In the genomic region with DNA sequence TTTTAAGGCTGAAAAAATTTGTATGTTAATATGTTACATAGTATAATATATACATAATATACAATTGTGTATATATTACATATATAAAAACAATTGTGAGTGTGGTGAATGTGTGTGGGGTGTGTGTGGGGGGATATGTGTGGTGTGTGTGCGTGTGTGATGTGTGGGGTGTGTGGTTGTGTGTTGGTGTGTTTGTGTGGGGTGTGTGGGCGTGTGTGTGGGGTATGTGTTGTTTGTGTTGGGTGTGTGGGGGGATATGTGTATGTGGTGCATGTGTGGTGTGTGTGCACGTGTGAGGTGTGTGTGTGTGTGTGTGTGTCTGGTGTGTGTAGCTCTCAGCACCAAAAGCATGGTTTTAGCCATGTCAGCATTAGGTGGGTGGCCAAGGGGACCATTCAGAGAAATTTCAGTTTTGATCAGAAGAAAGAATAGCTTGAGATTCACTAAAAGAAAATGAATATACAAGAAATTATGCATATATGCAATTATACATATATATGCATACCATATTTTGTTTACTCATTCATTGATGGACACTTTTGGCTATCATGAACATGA, we compare ENCODE assay signal across 21 cellular contexts.
"Had no signal": no experiment of that assay in that cellular context is flagged by ENCODE, and none has a peak within 500 bp of the region (broad histone marks: within the 10 kb centered on the region; RNA-seq: fewer than 3 reads in every experiment).

No MANE protein-coding gene starts in this region.

- H3K9me3 ChIP-seq: SK-N-SH had no signal

- FAIRE-seq: HTR-8/SVneo, RCC 7860 had no signal

- H3K4me2 ChIP-seq: KMS-11, SK-N-SH had no signal

- H3K9me2 ChIP-seq: SK-N-SH had no signal

- H3K9ac ChIP-seq: KMS-11, SK-N-SH had no signal

- DNase-seq: MV-4-11, NCI-H1048, NCI-H1105, NCI-H1417, NCI-H1436 treated with DMSO at 0.1 percent for 48 hours, NCI-H1694, NCI-H1930, NCI-H2081, NCI-H2107, NCI-H2227 treated with DMSO at 0.1 percent for 48 hours, NCI-H510A, NCI-H524 treated with DMSO at 0.1 percent for 48 hours, NCI-H69, NCI-H774, RPMI8226, SHP77, SK-N-SH had no signal

- H3K27ac ChIP-seq: HL-60, KMS-11 had no signal
